Comparison of ENCODE assay signal across 8 cellular contexts in genomic region chr3:8658326-8659212, GRCh38. TPM values are rescaled to one million over a fixed set of nuclear protein-coding genes. Genes with fewer than 3 reads are reported as not detected.
DNase-seq lines count a peak whose midpoint lies in the region; ATAC-seq and TF ChIP-seq lines count a peak whose summit lies in the region.

No MANE protein-coding gene starts in this region.

- no peak overlapping the region for H3K4me3 Mint-ChIP-seq in T-helper 2 cell treated with Interferon-gamma antibody and Interleukin-4, amounts not matched to agents 5 μg/mL and 100 μg/mL, for 36 hours

- no peaks in the 10 kb centered on the region for H3K36me3 Mint-ChIP-seq in T-helper 2 cell treated with Interferon-gamma antibody and Interleukin-4, amounts not matched to agents 5 μg/mL and 100 μg/mL, for 36 hours (ENCODE audit: low read depth)

- no peaks in the 10 kb centered on the region; the same call in 1 of the 2 replicates for H3K9me3 ChIP-seq in IMR-90 (ENCODE audit: control insufficient read depth, insufficient read depth, low read length)
- H3K9me3 ChIP-seq in ascending aorta: no peaks in the 10 kb centered on the region
- no peaks in the 10 kb centered on the region for H3K9me3 ChIP-seq in lung (ENCODE audit: control insufficient read depth in 2 of 2, insufficient read depth in 1 of 2, low read length in 1 of 2)
- no peaks in the 10 kb centered on the region for H3K9me3 ChIP-seq in MG63

- H2AK9ac ChIP-seq in IMR-90 (replicated peaks; ENCODE audit: low read depth, low read length, poor library complexity): no peak overlapping the region

- H3K4me1 ChIP-seq in IMR-90 (ENCODE audit: control insufficient read depth, insufficient read depth, low read length) (peaks cover 10% of the 10 kb centered on the region), ascending aorta (peaks cover 23 to 48% of the 10 kb centered on the region in 2 donors), lung (ENCODE audit: control insufficient read depth in 2 of 2, insufficient read depth in 2 of 2, low read length in 2 of 2) (peaks cover 0 to 14% of the 10 kb centered on the region in 2 donors)

- H3K27ac ChIP-seq in IMR-90 (ENCODE audit: insufficient read depth, low read length) (no peak overlapping the region), ascending aorta (peak overlapping the region; percentile 76 to 87), lung (ENCODE audit: low read depth in 1 of 2, low read length in 1 of 2) (peak overlapping the region; percentile 59 to 62)

- in situ Hi-C loops in IMR-90 (cut with MboI; ENCODE audit: low sequenced_read_pairs): loop anchor here (25.0 kb wide), 1 partner anchor 404 kb away; no protein-coding TSS in a partner anchor

- intact Hi-C loops in IMR-90 (cut with micrococcal nuclease) (no loop called here), ascending aorta (cut with DNase I) (loop anchor here (2.0 kb wide), 1 partner anchor 216 kb away; no protein-coding TSS in a partner anchor)

- no peak overlapping the region for H3K4me2 ChIP-seq in IMR-90 (ENCODE audit: low read depth, low read length)

- H3K18ac ChIP-seq in IMR-90 (ENCODE audit: low read depth, low read length): no peak overlapping the region

- no peak overlapping the region for H3K27ac Mint-ChIP-seq in T-helper 2 cell treated with Interferon-gamma antibody and Interleukin-4, amounts not matched to agents 5 μg/mL and 100 μg/mL, for 36 hours

- no peaks in the 10 kb centered on the region for H3K4me1 Mint-ChIP-seq in T-helper 2 cell treated with Interferon-gamma antibody and Interleukin-4, amounts not matched to agents 5 μg/mL and 100 μg/mL, for 36 hours (ENCODE audit: low read depth)

- peak overlapping the region; percentile 52; the same call in 1 of the 2 replicates for H2AK5ac ChIP-seq in IMR-90 (ENCODE audit: low read depth, low read length)

- CTCF ChIA-PET in IMR-90 (lab: Yijun Ruan, JAX): no interaction called here

- dilution Hi-C loops in IMR-90 (cut with HindIII; ENCODE audit: low sequenced_read_pairs, unreplicated experiment): no loop called here

- H2AFZ ChIP-seq in IMR-90 (replicated peaks; ENCODE audit: low read length, poor library complexity): no peak overlapping the region

- no peak overlapping the region for H3K9ac ChIP-seq in IMR-90 (ENCODE audit: low read depth, low read length)

- DNase-seq in GM12864 (ENCODE audit: low read depth) (peak; percentile 36), IMR-90 (peak; percentile 21), ascending aorta (ENCODE audit: low spot score in 2 of 2) (peak; percentile 69 to 96), lung (ENCODE audit: low spot score) (peak; percentile 80), COLO829 (ENCODE audit: low spot score) (no peak), MG63 (no peak)
- DNase-seq in T-helper 2 cell treated with Interferon-gamma antibody and Interleukin-4, amounts not matched to agents 5 μg/mL and 100 μg/mL, for 36 hours (ENCODE audit: low spot score): no peak

- peaks cover 27% of the 10 kb centered on the region for H3K27me3 Mint-ChIP-seq in T-helper 2 cell treated with Interferon-gamma antibody and Interleukin-4, amounts not matched to agents 5 μg/mL and 100 μg/mL, for 36 hours (ENCODE audit: low read depth)

- no peak overlapping the region for H2BK5ac ChIP-seq in IMR-90 (ENCODE audit: low read depth, low read length, poor library complexity, severe bottlenecking)

- no peak for TF ChIP-seq RAD21 in IMR-90 (IDR thresholded peaks at IDR 0.05; ENCODE audit: low read length)

- H3K56ac ChIP-seq in IMR-90 (ENCODE audit: extremely low read depth, insufficient read depth, low read length): no peak overlapping the region

- TF ChIP-seq POLR2A in IMR-90 (IDR thresholded peaks at IDR 0.05; ENCODE audit: low read depth, low read length): no peak

- H4K8ac ChIP-seq in IMR-90 (ENCODE audit: low read depth in 2 of 2, low read length in 2 of 2): no peak overlapping the region

- no TSS peak for BruUV-seq in IMR-90 (replicated peaks; lab: Mats Ljungman, UMichigan)

- H2BK15ac ChIP-seq in IMR-90 (ENCODE audit: low read depth, low read length): no peak overlapping the region

- no peak overlapping the region for H2BK120ac ChIP-seq in IMR-90 (ENCODE audit: low read depth, low read length)

- no peak overlapping the region for H3K23ac ChIP-seq in IMR-90 (ENCODE audit: low read depth, low read length)

- no peak overlapping the region for H4K91ac ChIP-seq in IMR-90 (ENCODE audit: insufficient read depth, low read depth, low read length)

- no peak overlapping the region for H3K14ac ChIP-seq in IMR-90 (replicated peaks; ENCODE audit: low read depth, low read length)

- H3K9me3 Mint-ChIP-seq in T-helper 2 cell treated with Interferon-gamma antibody and Interleukin-4, amounts not matched to agents 5 μg/mL and 100 μg/mL, for 36 hours: no peaks in the 10 kb centered on the region

- no peaks in the 10 kb centered on the region for H4K20me1 ChIP-seq in IMR-90 (ENCODE audit: insufficient read depth, low read length)

- peaks cover 4% of the 10 kb centered on the region for H3K9me1 ChIP-seq in IMR-90 (ENCODE audit: insufficient read depth, low read length)

- H3K36me3 ChIP-seq in IMR-90 (ENCODE audit: control insufficient read depth, insufficient read depth, low read length): no peaks in the 10 kb centered on the region
- no peaks in the 10 kb centered on the region for H3K36me3 ChIP-seq in ascending aorta
- no peaks in the 10 kb centered on the region for H3K36me3 ChIP-seq in lung (ENCODE audit: control insufficient read depth in 2 of 2, insufficient read depth in 2 of 2, low read length in 2 of 2)
- H3K36me3 ChIP-seq in MG63: no peaks in the 10 kb centered on the region

- WGBS in IMR-90 (ENCODE audit: extremely low coverage in 2 of 2, insufficient read length in 1 of 2), 2 experiments: 0% methylated on average over 2 of the region's 11 CpGs; no CpG with 5 or more reads in 1 of the 2 experiments
- WGBS in lung, 2 donors: 23 to 24% methylated on average over 11 of the region's 11 CpGs

- TF ChIP-seq CTCF in GM12864 (IDR thresholded peaks at IDR 0.05; ENCODE audit: low read depth, low read length, missing control alignments) (no peak), IMR-90 (conservative IDR thresholded peaks at IDR 0.05; ENCODE audit: low read depth, low read length) (no peak), ascending aorta (IDR thresholded peaks at IDR 0.05) (no peak), lung (IDR thresholded peaks at IDR 0.05; ENCODE audit: control extremely low read depth, extremely low read depth) (no peak)

- H4K5ac ChIP-seq in IMR-90 (ENCODE audit: low read depth, low read length): no peak overlapping the region

- H3K4ac ChIP-seq in IMR-90 (ENCODE audit: low read depth, low read length): no peak overlapping the region

- POLR2A ChIA-PET in IMR-90 (lab: Charles Lee; ENCODE audit: unreplicated experiment): no interaction called here

- no peak overlapping the region for H2BK20ac ChIP-seq in IMR-90 (ENCODE audit: low read depth, low read length)

- H3K79me1 ChIP-seq in IMR-90 (ENCODE audit: low read depth in 1 of 2, low read length in 2 of 2): no peaks in the 10 kb centered on the region

- ATAC-seq in GM21619 (IDR thresholded peaks at IDR 0.05; ENCODE audit: unreplicated experiment): peak; percentile 87
- no peak for ATAC-seq in IMR-90 (ENCODE audit: low read depth)
- ATAC-seq in lung (ENCODE audit: insufficient read depth, low FRiP score): peak; percentile 63

- H3K4me3 ChIP-seq in GM12864 (ENCODE audit: low read depth, low read length): no peak overlapping the region
- no peak overlapping the region for H3K4me3 ChIP-seq in IMR-90 (ENCODE audit: insufficient read depth, low read depth, low read length)
- H3K4me3 ChIP-seq in ascending aorta: no peak overlapping the region
- no peak overlapping the region for H3K4me3 ChIP-seq in lung
- no peak overlapping the region for H3K4me3 ChIP-seq in MG63

- H3K27me3 ChIP-seq in IMR-90 (ENCODE audit: control insufficient read depth, insufficient read depth, low read length) (no peaks in the 10 kb centered on the region), ascending aorta (no peaks in the 10 kb centered on the region), lung (ENCODE audit: control insufficient read depth, insufficient read depth) (no peaks in the 10 kb centered on the region), MG63 (no peaks in the 10 kb centered on the region)

TF ChIP-seq in IMR-90, 13 proteins besides CTCF, POLR2A, EP300 and RAD21 (continues in another document):
- no peak for TF ChIP-seq RCOR1 (IDR thresholded peaks at IDR 0.05; ENCODE audit: insufficient replicate concordance, low read length)
- TF ChIP-seq MXI1 (IDR thresholded peaks at IDR 0.05; ENCODE audit: borderline replicate concordance, low read depth, low read length): no peak
- no peak for TF ChIP-seq FOS (IDR thresholded peaks at IDR 0.05; ENCODE audit: low read depth, low read length)
- TF ChIP-seq MAZ (IDR thresholded peaks at IDR 0.05; ENCODE audit: borderline replicate concordance, low read depth, low read length): no peak
- TF ChIP-seq USF2 (IDR thresholded peaks at IDR 0.05; ENCODE audit: low read depth, low read length): no peak
- no peak for TF ChIP-seq NFE2L2 (IDR thresholded peaks at IDR 0.05; ENCODE audit: low read depth, low read length)
- TF ChIP-seq ELK1 (IDR thresholded peaks at IDR 0.05; ENCODE audit: borderline replicate concordance, low read depth, low read length): no peak
- no peak for TF ChIP-seq MAFK (IDR thresholded peaks at IDR 0.05; ENCODE audit: low read depth, low read length)

RNA-seq across cellular contexts. Expression of gene SSUH2, which starts 14.0 kb away (rescaled TPM):
- under 0.01 TPM in 1 of 2 replicates, not detected in the other for total RNA-seq in IMR-90 (2012; rRNA removed)
- 0.10 TPM in 2 replicates for polyA plus RNA-seq in IMR-90 (2012; rRNA removed)
- polyA plus RNA-seq in IMR-90 (2012; cell fraction: cytosol; rRNA removed): not detected in 2 replicates
- polyA plus RNA-seq in IMR-90 (2012; cell fraction: nucleus; rRNA removed; ENCODE audit: low replicate concordance): 0.32 and 0.66 TPM in 2 replicates
- not detected for total RNA-seq in ascending aorta
- 1 to 10 TPM in 1 of 2 donors, under 1 TPM in 1; 0.43 to 3.4 TPM for total RNA-seq in lung
- polyA plus RNA-seq in lung: under 1 TPM; 0.07 to 0.26 TPM
- total RNA-seq in MG63 (2014; rRNA removed; shearing (Covaris generic); ENCODE audit: low replicate concordance): not detected in 2 replicates

Comparison
In these comparisons a context has a peak if more than half of its experiments do, and no peak if none do; other contexts are left out.
1. DNase-seq: peak in GM12864 (single experiment), IMR-90 (single experiment), ascending aorta (2 of 2) and lung (single experiment); none in T-helper 2 cell treated with Interferon-gamma antibody and Interleukin-4, amounts not matched to agents 5 μg/mL and 100 μg/mL, for 36 hours (single experiment), COLO829 (single experiment) and MG63 (single experiment).